9 cellular contexts compared by ENCODE assay signal in the genomic region with DNA sequence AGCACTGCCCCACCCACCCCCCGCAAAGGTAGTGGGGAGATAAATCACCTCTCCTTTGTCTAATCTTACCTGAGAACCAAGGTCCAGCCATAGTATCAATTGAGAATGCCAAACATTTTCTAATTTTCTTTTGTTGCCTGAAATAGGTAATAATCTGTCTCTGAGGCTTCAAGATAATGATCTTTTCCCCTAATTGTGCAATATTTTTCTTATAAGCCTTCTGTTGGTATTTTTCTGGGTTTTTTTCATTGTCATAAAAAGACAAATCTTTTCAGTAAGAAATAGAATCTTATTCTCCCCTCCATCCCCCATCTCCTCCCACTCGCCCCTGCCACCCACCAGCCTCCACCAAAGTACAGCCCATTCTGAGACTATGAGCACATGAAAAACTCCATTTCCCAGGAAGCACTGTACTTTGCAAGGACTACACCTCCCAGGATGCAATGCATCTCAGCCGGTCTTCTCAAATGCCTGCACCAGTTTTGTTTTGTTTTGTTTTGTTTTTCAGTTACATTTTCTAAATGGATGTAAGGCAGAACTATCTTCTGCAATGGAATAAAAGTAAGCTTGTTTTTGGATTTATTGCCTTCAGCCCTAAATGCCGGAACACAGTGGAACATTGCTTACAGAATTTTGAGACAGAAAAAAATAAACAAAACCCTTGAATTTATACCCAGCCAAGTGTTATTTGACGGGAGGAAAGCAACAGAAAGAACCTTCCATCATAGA.
A peak's percentile ranks its signal among the peaks of the same experiment; 100 is the strongest.
DNase-seq lines count a peak whose midpoint lies in the region; ATAC-seq and TF ChIP-seq lines count a peak whose summit lies in the region.
"Had no signal": no experiment of that assay in that cellular context is flagged by ENCODE, and none has a peak within 500 bp of the region (broad histone marks: within the 10 kb centered on the region; RNA-seq: fewer than 3 reads in every experiment).

No MANE protein-coding gene starts in this region.

- DNase-seq in SIG-M5 treated with dmso at 0.1 percent for 504 hours (lab: John Stamatoyannopoulos, UW; ENCODE audit: unreplicated experiment), result peak; percentile 14
- no peak for DNase-seq in SIG-M5 (lab: John Stamatoyannopoulos, UW)
- peak; percentile 4 for DNase-seq in fibroblast of villous mesenchyme (ENCODE audit: low read depth)
- DNase-seq in psoas muscle, result no peak
- DNase-seq in NCI-H1436 (lab: John Stamatoyannopoulos, UW), result no peak

- TF ChIP-seq CTCF in fibroblast of villous mesenchyme (IDR thresholded peaks at IDR 0.05; ENCODE audit: insufficient read depth, low read depth, low read length), result no peak
- TF ChIP-seq CTCF in psoas muscle (IDR thresholded peaks at IDR 0.05), result no peak

- peaks cover 3% of the 10 kb centered on the region for H3K4me1 Mint-ChIP-seq in T-helper 1 cell treated with Interleukin-12 subunit alpha and Interleukin-12 subunit beta and Interleukin-4 antibody, amounts not matched to agents 30 μg/mL and 1 μg/mL, for 36 hours (ENCODE audit: low read depth)

- no peak overlapping the region for H3K9ac ChIP-seq in HUES6 (ENCODE audit: low read length)

- whole genome bisulfite sequencing in psoas muscle, 3 donors, result 31 to 48% (median 38%) methylated on average over 5 of the region's 5 CpGs

- intact Hi-C loops in psoas muscle (cut with DNase I), result no loop called here

- H3K27ac ChIP-seq in HUES6 (ENCODE audit: low read depth, low read length) (no peak overlapping the region), psoas muscle (no peak overlapping the region)

- no peaks in the 10 kb centered on the region for H3K36me3 Mint-ChIP-seq in T-helper 1 cell treated with Interleukin-12 subunit alpha and Interleukin-12 subunit beta and Interleukin-4 antibody, amounts not matched to agents 30 μg/mL and 1 μg/mL, for 36 hours (ENCODE audit: low read depth)

- H3K4me1 ChIP-seq in HUES6 (ENCODE audit: control insufficient read depth, insufficient read depth, low read length) (0 out of 2 replicates have a peak, but pooled peaks cover 5% of the 10 kb centered on the region), psoas muscle (no peaks in the 10 kb centered on the region)
- H3K4me1 ChIP-seq: Caco-2 had no signal

- no peaks in the 10 kb centered on the region for H3K27me3 Mint-ChIP-seq in T-helper 1 cell treated with Interleukin-12 subunit alpha and Interleukin-12 subunit beta and Interleukin-4 antibody, amounts not matched to agents 30 μg/mL and 1 μg/mL, for 36 hours (ENCODE audit: low read depth)

- peak; percentile 99 for ATAC-seq in GM21786 (IDR thresholded peaks at IDR 0.05; ENCODE audit: unreplicated experiment)
- peak in 1 of 4 donors; percentile 69 for ATAC-seq in psoas muscle

- peak overlapping the region; percentile 36; the same call in 1 of the 2 replicates for H3K4me3 ChIP-seq in HUES6 (ENCODE audit: low read depth, low read length)
- peak overlapping the region; percentile 27 for H3K4me3 ChIP-seq in fibroblast of villous mesenchyme (ENCODE audit: low read depth, low read length)
- peak overlapping the region; percentile 57 for H3K4me3 ChIP-seq in psoas muscle

- H3K4me3 Mint-ChIP-seq in T-helper 1 cell treated with Interleukin-12 subunit alpha and Interleukin-12 subunit beta and Interleukin-4 antibody, amounts not matched to agents 30 μg/mL and 1 μg/mL, for 36 hours, result peak overlapping the region; percentile 35

- H3K27me3 ChIP-seq in HUES6 (ENCODE audit: control insufficient read depth, insufficient read depth, low read length) (no peaks in the 10 kb centered on the region), psoas muscle (ENCODE audit: insufficient read depth in 3 of 3, low read length in 2 of 3) (no peaks in the 10 kb centered on the region)

- H3K27ac Mint-ChIP-seq in T-helper 1 cell treated with Interleukin-12 subunit alpha and Interleukin-12 subunit beta and Interleukin-4 antibody, amounts not matched to agents 30 μg/mL and 1 μg/mL, for 36 hours, result no peak overlapping the region

- H3K9me3 Mint-ChIP-seq in T-helper 1 cell treated with Interleukin-12 subunit alpha and Interleukin-12 subunit beta and Interleukin-4 antibody, amounts not matched to agents 30 μg/mL and 1 μg/mL, for 36 hours, result no peaks in the 10 kb centered on the region

- H3K36me3 ChIP-seq in HUES6 (ENCODE audit: control insufficient read depth, insufficient read depth, low read length) (no peaks in the 10 kb centered on the region), psoas muscle (ENCODE audit: insufficient read depth in 1 of 2, low read depth in 1 of 2) (no peaks in the 10 kb centered on the region)

- H3K9me3 ChIP-seq in HUES6 (ENCODE audit: control insufficient read depth, insufficient read depth, low read depth, low read length), result no peaks in the 10 kb centered on the region
- no peaks in the 10 kb centered on the region for H3K9me3 ChIP-seq in psoas muscle
- H3K9me3 ChIP-seq: Caco-2 had no signal

Comparison
In these comparisons a context has a peak if more than half of its experiments do, and no peak if none do; other contexts are left out.
1. DNase-seq: peak in SIG-M5 treated with dmso at 0.1 percent for 504 hours (single experiment) and fibroblast of villous mesenchyme (single experiment); none in SIG-M5 (single experiment), psoas muscle (0 of 2) and NCI-H1436 (single experiment).
2. Peak in every context shown above with its lines, with median percentiles within 50 percentile points of each other: H3K4me3 ChIP-seq.